Comparison of ENCODE assay signal across 12 cellular contexts in the genomic region with DNA sequence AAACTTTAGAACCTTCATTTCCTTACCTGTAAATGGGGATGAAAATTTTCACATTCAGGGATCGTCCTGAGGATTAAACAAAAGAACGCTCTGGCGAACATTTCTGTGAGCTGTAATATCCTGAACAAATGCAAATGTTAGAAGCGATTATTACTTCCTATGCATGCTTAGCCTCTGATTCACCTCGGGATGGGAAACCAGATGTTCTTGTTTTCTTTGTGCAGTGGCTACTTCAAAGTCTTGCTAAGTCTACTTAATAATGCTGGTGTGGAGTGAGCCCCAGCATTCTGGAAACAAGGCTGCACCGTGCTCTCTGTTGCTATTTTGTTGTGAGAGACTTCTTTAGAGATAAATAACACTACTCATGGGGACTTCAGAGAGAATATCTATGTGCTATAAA.
DNase-seq lines count a peak whose midpoint lies in the region; ATAC-seq, FAIRE-seq and TF ChIP-seq lines count a peak whose summit lies in the region.
"Had no signal": no experiment of that assay in that cellular context is flagged by ENCODE, and none has a peak within 500 bp of the region (broad histone marks: within the 10 kb centered on the region; RNA-seq: fewer than 3 reads in every experiment).

No MANE protein-coding gene starts in this region.

- FAIRE-seq in bronchial epithelial cell (lab: Jason Lieb, UNC): peak; percentile 70

- no peaks in the 10 kb centered on the region for H3K9me3 ChIP-seq in right lobe of liver
- H3K9me3 ChIP-seq: upper lobe of right lung had no signal

- TF ChIP-seq POLR2A in right lobe of liver (IDR thresholded peaks at IDR 0.05): no peak

- H3K27me3 Mint-ChIP-seq in activated T-cell treated with anti-CD3 and anti-CD28 coated beads, Interleukin-2, amount 50 U/mL, for 4 hours (ENCODE audit: low read depth): no peaks in the 10 kb centered on the region
- H3K27me3 Mint-ChIP-seq: activated naive CD8-positive, alpha-beta T cell had no signal

- H3K4me3 Mint-ChIP-seq in activated T-cell treated with anti-CD3 and anti-CD28 coated beads, Interleukin-2, amount 50 U/mL, for 4 hours: no peak overlapping the region
- H3K4me3 Mint-ChIP-seq: activated naive CD8-positive, alpha-beta T cell had no signal

- H3K4me1 Mint-ChIP-seq in activated T-cell treated with anti-CD3 and anti-CD28 coated beads, Interleukin-2, amount 50 U/mL, for 4 hours (ENCODE audit: low read depth): peaks cover 8% of the 10 kb centered on the region

- peak overlapping the region in 2 of 3 donors; percentile 41 to 48 for H3K27ac ChIP-seq in right lobe of liver
- H3K27ac ChIP-seq: upper lobe of right lung had no signal

- ATAC-seq in right lobe of liver: peak in 2 of 4 donors; percentile 5 to 46
- ATAC-seq in activated T-cell treated with anti-CD3 and anti-CD28 coated beads, Interleukin-2, amount 50 U/mL, for 4 hours: no peak
- ATAC-seq: upper lobe of right lung had no signal

- H3K4me3 ChIP-seq in AG09309 (ENCODE audit: control insufficient read depth, low read depth, low read length): no peak overlapping the region
- no peak overlapping the region for H3K4me3 ChIP-seq in bronchial epithelial cell (ENCODE audit: low read depth, low read length)
- no peak overlapping the region for H3K4me3 ChIP-seq in right lobe of liver
- H3K4me3 ChIP-seq: upper lobe of right lung had no signal

- H3K27me3 ChIP-seq in bronchial epithelial cell (ENCODE audit: control insufficient read depth, insufficient read depth, low read length) (no peaks in the 10 kb centered on the region), right lobe of liver (no peaks in the 10 kb centered on the region)
- H3K27me3 ChIP-seq: upper lobe of right lung had no signal

- H3K9me3 Mint-ChIP-seq in activated T-cell treated with anti-CD3 and anti-CD28 coated beads, Interleukin-2, amount 50 U/mL, for 4 hours: no peaks in the 10 kb centered on the region

- WGBS in right lobe of liver (ENCODE audit: insufficient coverage, low coverage, low lambda C conversion rate, missing lambda C conversion rate): 53% methylated on average over 6 of the region's 6 CpGs

- DNase-seq in AG09309 (ENCODE audit: low read depth) (peak; percentile 51), M059J (ENCODE audit: low read depth) (peak; percentile 42), bronchial epithelial cell (ENCODE audit: low read depth) (peak; percentile 92), right lobe of liver (no peak), GDM1 (lab: John Stamatoyannopoulos, UW) (no peak), inferior parietal cortex (ENCODE audit: extremely low spot score) (no peak), NCI-H2081 (lab: John Stamatoyannopoulos, UW) (no peak)
- DNase-seq in activated T-cell treated with anti-CD3 and anti-CD28 coated beads, Interleukin-2, amount 50 U/mL, for 4 hours: no peak
- DNase-seq: erythroblast, NCI-H1092 treated with DMSO at 0.1 percent for 48 hours, upper lobe of right lung had no signal

- TF ChIP-seq CTCF in AG09309 (IDR thresholded peaks at IDR 0.05; ENCODE audit: control insufficient read depth, insufficient read depth, low read depth, low read length, missing control alignments) (no peak), bronchial epithelial cell (IDR thresholded peaks at IDR 0.05; ENCODE audit: insufficient read depth, low read length, severe bottlenecking) (no peak), right lobe of liver (IDR thresholded peaks at IDR 0.05) (no peak)

- no peaks in the 10 kb centered on the region for H3K36me3 ChIP-seq in bronchial epithelial cell (ENCODE audit: control insufficient read depth, insufficient read depth, low read length)
- no peaks in the 10 kb centered on the region for H3K36me3 ChIP-seq in right lobe of liver
- H3K36me3 ChIP-seq: upper lobe of right lung had no signal

- intact Hi-C loops in right lobe of liver (cut with DNase I): no loop called here

- H3K4me1 ChIP-seq in right lobe of liver: peaks cover 0 to 13% (median 0%) of the 10 kb centered on the region in 4 donors

- H3K36me3 Mint-ChIP-seq in activated T-cell treated with anti-CD3 and anti-CD28 coated beads, Interleukin-2, amount 50 U/mL, for 4 hours (ENCODE audit: insufficient read depth): no peaks in the 10 kb centered on the region

Comparison
In these comparisons a context has a peak if more than half of its experiments do, and no peak if none do; other contexts are left out.
1. DNase-seq: peak in AG09309 (single experiment), M059J (single experiment) and bronchial epithelial cell (single experiment); none in right lobe of liver (0 of 3), activated T-cell treated with anti-CD3 and anti-CD28 coated beads, Interleukin-2, amount 50 U/mL, for 4 hours (single experiment), GDM1 (single experiment), inferior parietal cortex (single experiment) and NCI-H2081 (0 of 2).